20 cellular contexts compared by ENCODE assay signal in the genomic region with DNA sequence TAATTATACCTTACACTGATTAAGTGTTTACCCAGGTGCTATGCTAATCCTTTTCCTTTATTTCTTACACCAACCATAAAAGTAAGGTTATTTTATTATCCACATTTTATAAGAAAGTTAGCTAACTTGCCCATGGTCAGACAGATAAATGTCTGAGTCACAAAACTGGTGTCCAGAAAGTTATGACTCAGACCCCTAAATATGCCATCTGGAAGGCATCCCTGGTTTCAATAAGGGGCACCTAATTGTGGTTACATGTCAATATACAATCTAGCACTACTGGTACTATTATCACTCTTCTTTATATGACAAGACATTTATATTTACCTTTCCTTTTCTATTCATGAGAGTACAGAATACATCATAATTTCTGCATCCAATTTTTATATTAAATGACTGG.
DNase-seq lines count a peak whose midpoint lies in the region; ATAC-seq and TF ChIP-seq lines count a peak whose summit lies in the region.
"Had no signal": no experiment of that assay in that cellular context is flagged by ENCODE, and none has a peak within 500 bp of the region (broad histone marks: within the 10 kb centered on the region; RNA-seq: fewer than 3 reads in every experiment).

No MANE protein-coding gene starts in this region.

- H4K20me1 ChIP-seq in smooth muscle cell (ENCODE audit: low read depth) = no peaks in the 10 kb centered on the region

- H2AFZ ChIP-seq in smooth muscle cell (ENCODE audit: low read depth) = no peak overlapping the region

- ATAC-seq in RWPE2 (ENCODE audit: low read depth) (peak; percentile 92), gastrocnemius medialis (no peak)
- ATAC-seq: lower lobe of right lung; right lobe of liver; stimulated activated memory B cell treated with anti-CD40 and anti-IgM and Interleukin-4, amounts not matched to agents 10 μg/mL and 1 μg/mL and 100 μg/mL, for 72 hours had no signal

- H3K9me3 ChIP-seq in RWPE2 (ENCODE audit: severe bottlenecking) = no peaks in the 10 kb centered on the region
- H3K9me3 ChIP-seq in smooth muscle cell (replicated peaks; ENCODE audit: low read depth) = no peaks in the 10 kb centered on the region
- no peaks in the 10 kb centered on the region for H3K9me3 ChIP-seq in gastrocnemius medialis
- H3K9me3 ChIP-seq: lower lobe of right lung, right lobe of liver had no signal

- peak overlapping the region; percentile 55 for H3K27ac ChIP-seq in RWPE2 (ENCODE audit: poor library complexity, severe bottlenecking)
- H3K27ac ChIP-seq in smooth muscle cell (ENCODE audit: low read depth) = peak overlapping the region; percentile 58
- H3K27ac ChIP-seq in gastrocnemius medialis = no peak overlapping the region
- H3K27ac ChIP-seq in caudate nucleus (ENCODE audit: low read depth, low read length) = no peak overlapping the region
- H3K27ac ChIP-seq: 22Rv1, epithelial cell of prostate, lower lobe of right lung, right lobe of liver had no signal

- H3K27me3 ChIP-seq in RWPE2 (ENCODE audit: insufficient read depth, poor library complexity, severe bottlenecking) (no peaks in the 10 kb centered on the region), smooth muscle cell (ENCODE audit: low read depth) (no peaks in the 10 kb centered on the region), gastrocnemius medialis (no peaks in the 10 kb centered on the region)
- H3K27me3 ChIP-seq: right lobe of liver had no signal

- peaks cover 12% of the 10 kb centered on the region for H3K4me1 ChIP-seq in RWPE2 (ENCODE audit: insufficient read depth, poor library complexity, severe bottlenecking)
- peaks cover 38% of the 10 kb centered on the region for H3K4me1 ChIP-seq in smooth muscle cell (ENCODE audit: low read depth)
- no peaks in the 10 kb centered on the region for H3K4me1 ChIP-seq in gastrocnemius medialis
- H3K4me1 ChIP-seq: lower lobe of right lung, right lobe of liver had no signal

- H3K36me3 ChIP-seq in RWPE2 (ENCODE audit: low read depth) (no peaks in the 10 kb centered on the region), smooth muscle cell (ENCODE audit: low read depth) (no peaks in the 10 kb centered on the region), gastrocnemius medialis (no peaks in the 10 kb centered on the region)
- H3K36me3 ChIP-seq: lower lobe of right lung, right lobe of liver had no signal

- no peak overlapping the region for H3K9ac ChIP-seq in smooth muscle cell (ENCODE audit: low read depth)

- TF ChIP-seq CTCF in RWPE2 (IDR thresholded peaks at IDR 0.05; ENCODE audit: poor library complexity, severe bottlenecking) (no peak), fibroblast of mammary gland (conservative IDR thresholded peaks at IDR 0.05; ENCODE audit: control insufficient read depth, insufficient read depth, low read depth, low read length) (no peak), smooth muscle cell (IDR thresholded peaks at IDR 0.05; ENCODE audit: borderline replicate concordance, insufficient read depth, poor library complexity, severe bottlenecking) (no peak), gastrocnemius medialis (IDR thresholded peaks at IDR 0.05 in 4 of 5, conservative IDR thresholded peaks at IDR 0.05 in 1 of 5) (no peak)

- peak; percentile 29 for DNase-seq in NCI-H748 (lab: John Stamatoyannopoulos, UW; ENCODE audit: unreplicated experiment)
- DNase-seq in NCI-H748 treated with DMSO at 0.1 percent for 48 hours (lab: John Stamatoyannopoulos, UW) = no peak
- no peak for DNase-seq in RWPE2 (ENCODE audit: low spot score)
- DNase-seq in fibroblast of mammary gland (ENCODE audit: low read depth) = peak; percentile 66
- no peak for DNase-seq in smooth muscle cell (lab: John Stamatoyannopoulos, UW; ENCODE audit: unreplicated experiment)
- DNase-seq in gastrocnemius medialis = no peak
- no peak for DNase-seq in caudate nucleus (lab: John Stamatoyannopoulos, UW)
- no peak for DNase-seq in NCI-H2196 treated with DMSO at 0.1 percent for 48 hours (lab: John Stamatoyannopoulos, UW; ENCODE audit: unreplicated experiment)
- DNase-seq: activated CD4-positive, alpha-beta T cell treated with anti-CD3 and anti-CD28 coated beads for 1 hour; activated CD8-positive, alpha-beta memory T cell treated with anti-CD3 and anti-CD28 coated beads, Interleukin-2, amount 50 U/mL, for 48 hours; COR-L47; GOT3; KG1; lower lobe of right lung; NCI-H1436 treated with DMSO at 0.1 percent for 48 hours; right lobe of liver; T-helper 1 cell had no signal

- H3F3A ChIP-seq in smooth muscle cell (ENCODE audit: low read depth) = no peaks in the 10 kb centered on the region

- in situ Hi-C loops in gastrocnemius medialis (cut with MboI; ENCODE audit: low sequenced_read_pairs in 4 of 4) = no loop called here

- H3K4me3 ChIP-seq in RWPE2 (ENCODE audit: severe bottlenecking) = no peak overlapping the region
- H3K4me3 ChIP-seq in fibroblast of mammary gland (ENCODE audit: control insufficient read depth, low read depth, low read length) = no peak overlapping the region
- H3K4me3 ChIP-seq in smooth muscle cell = no peak overlapping the region
- H3K4me3 ChIP-seq in gastrocnemius medialis = no peak overlapping the region
- H3K4me3 ChIP-seq: lower lobe of right lung, right lobe of liver had no signal

- no peaks in the 10 kb centered on the region for H3K79me2 ChIP-seq in smooth muscle cell (ENCODE audit: low read depth)

- intact Hi-C loops in gastrocnemius medialis (cut with DNase I; ENCODE audit: low total_unique reads) = no loop called here

- no peak for TF ChIP-seq POLR2A in gastrocnemius medialis (IDR thresholded peaks at IDR 0.05)

- H3K4me2 ChIP-seq in smooth muscle cell = peak overlapping the region; percentile 71

Comparison
In these comparisons a context has a peak if more than half of its experiments do, and no peak if none do; other contexts are left out.
1. DNase-seq: peak in NCI-H748 (single experiment) and fibroblast of mammary gland (single experiment); none in NCI-H748 treated with DMSO at 0.1 percent for 48 hours (single experiment), RWPE2 (single experiment), smooth muscle cell (single experiment), gastrocnemius medialis (0 of 2), caudate nucleus (0 of 61) and NCI-H2196 treated with DMSO at 0.1 percent for 48 hours (single experiment).
2. H3K27ac ChIP-seq: peak in RWPE2 (single experiment) and smooth muscle cell (single experiment); none in gastrocnemius medialis (0 of 4) and caudate nucleus (single experiment).